ENCODE assay signal across 17 cellular contexts in the genomic region with DNA sequence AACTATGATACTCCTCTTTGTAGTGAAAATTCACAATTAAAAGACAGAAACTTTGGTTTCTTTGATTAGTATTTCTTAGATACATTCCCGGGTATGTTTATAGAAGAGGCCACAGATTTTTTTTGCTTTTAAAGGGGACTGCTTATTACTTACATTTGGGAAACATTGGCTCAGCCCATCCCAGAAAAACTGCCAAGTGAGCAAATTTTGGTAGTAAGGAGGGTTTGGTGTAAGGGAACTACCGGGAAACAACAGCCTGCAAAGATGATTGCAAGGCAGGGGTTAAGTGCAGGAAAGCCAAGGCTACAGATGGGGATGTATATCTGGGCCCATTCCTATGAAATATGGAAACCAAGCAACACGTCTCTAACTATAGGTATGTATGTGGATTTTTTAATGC.
DNase-seq lines count a peak whose midpoint lies in the region; ATAC-seq, FAIRE-seq and TF ChIP-seq lines count a peak whose summit lies in the region.
"Had no signal": no experiment of that assay in that cellular context is flagged by ENCODE, and none has a peak within 500 bp of the region (broad histone marks: within the 10 kb centered on the region; RNA-seq: fewer than 3 reads in every experiment).

No MANE protein-coding gene starts in this region.

- in situ Hi-C loops in IMR-90 (cut with MboI; ENCODE audit: low sequenced_read_pairs): no loop called here

- H3K4ac ChIP-seq in IMR-90 (ENCODE audit: low read depth, low read length): 0 out of 2 replicates have a peak overlapping the region, but pooled peaks have one; percentile 33

- peak overlapping the region; percentile 87 for H2BK120ac ChIP-seq in IMR-90 (ENCODE audit: low read depth, low read length)

- no peak overlapping the region for H2AK9ac ChIP-seq in IMR-90 (replicated peaks; ENCODE audit: low read depth, low read length, poor library complexity)

- CTCF ChIA-PET in A549 (lab: Yijun Ruan, JAX) (no interaction called here), IMR-90 (lab: Yijun Ruan, JAX) (interaction anchor here (1.0 kb wide), 1 partner anchor 10 kb away, joined by 3 read pairs; no protein-coding TSS in a partner anchor)

- BruUV-seq in IMR-90 (replicated peaks; lab: Mats Ljungman, UMichigan): no TSS peak

- FAIRE-seq in A549 (lab: Jason Lieb, UNC) (no peak), astrocyte (lab: Jason Lieb, UNC) (no peak)
- FAIRE-seq: A204.1, H54 had no signal

- peak overlapping the region; percentile 35 for H3K27ac Mint-ChIP-seq in astrocyte (ENCODE audit: unreplicated experiment)
- no peak overlapping the region for H3K27ac Mint-ChIP-seq in type B pancreatic cell

- peak overlapping the region; percentile 67 to 83 for H3K27ac ChIP-seq in A549
- no peak overlapping the region for H3K27ac ChIP-seq in IMR-90 (ENCODE audit: insufficient read depth, low read length)
- peak overlapping the region; percentile 21 for H3K27ac ChIP-seq in astrocyte (ENCODE audit: low read depth, low read length)
- H3K27ac ChIP-seq in osteoblast (ENCODE audit: low read depth, low read length): peak overlapping the region; percentile 33
- no peak overlapping the region for H3K27ac ChIP-seq in thyroid gland
- H3K27ac ChIP-seq: SJCRH30 had no signal

- H4K20me1 ChIP-seq in IMR-90 (ENCODE audit: insufficient read depth, low read length) (no peaks in the 10 kb centered on the region), astrocyte (ENCODE audit: insufficient read depth, low read length) (peaks cover 5% of the 10 kb centered on the region), osteoblast (ENCODE audit: insufficient read depth, low read length) (no peaks in the 10 kb centered on the region)

- H3K4me3 ChIP-seq in A549: no peak overlapping the region
- H3K4me3 ChIP-seq in IMR-90 (ENCODE audit: insufficient read depth, low read depth, low read length): no peak overlapping the region
- H3K4me3 ChIP-seq in astrocyte (ENCODE audit: insufficient read depth, low read depth, low read length): no peak overlapping the region
- no peak overlapping the region for H3K4me3 ChIP-seq in osteoblast (ENCODE audit: insufficient read depth, low read length)
- no peak overlapping the region for H3K4me3 ChIP-seq in thyroid gland (replicated peaks in 1 of 3)
- H3K4me3 ChIP-seq: SJCRH30 had no signal

- H2AK5ac ChIP-seq in IMR-90 (ENCODE audit: low read depth, low read length): peak overlapping the region; percentile 42; the same call in 1 of the 2 replicates

- peaks cover 8% of the 10 kb centered on the region for H3K79me2 ChIP-seq in astrocyte (ENCODE audit: insufficient read depth, low read length)
- peaks cover 3% of the 10 kb centered on the region for H3K79me2 ChIP-seq in osteoblast (ENCODE audit: insufficient read depth, low read length)

- H3K4me1 ChIP-seq in A549: peaks cover 84% of the 10 kb centered on the region
- peaks cover 30% of the 10 kb centered on the region for H3K4me1 ChIP-seq in IMR-90 (ENCODE audit: control insufficient read depth, insufficient read depth, low read length)
- peaks cover 40% of the 10 kb centered on the region for H3K4me1 ChIP-seq in astrocyte (ENCODE audit: insufficient read depth, low read length)
- H3K4me1 ChIP-seq in osteoblast (ENCODE audit: insufficient read depth, low read length): peaks cover 48% of the 10 kb centered on the region
- H3K4me1 ChIP-seq in thyroid gland: peaks cover 5 to 25% of the 10 kb centered on the region in 2 donors
- H3K4me1 ChIP-seq: BE2C had no signal

- no peaks in the 10 kb centered on the region for H3K9me3 Mint-ChIP-seq in astrocyte (ENCODE audit: unreplicated experiment)
- H3K9me3 Mint-ChIP-seq in type B pancreatic cell: no peaks in the 10 kb centered on the region

- dilution Hi-C loops in IMR-90 (cut with HindIII; ENCODE audit: low sequenced_read_pairs, unreplicated experiment): no loop called here

- H3K56ac ChIP-seq in IMR-90 (ENCODE audit: extremely low read depth, insufficient read depth, low read length): no peak overlapping the region

- H3K27me3 Mint-ChIP-seq in astrocyte (ENCODE audit: low read depth, unreplicated experiment): no peaks in the 10 kb centered on the region
- peaks cover 29% of the 10 kb centered on the region for H3K27me3 Mint-ChIP-seq in type B pancreatic cell

- peaks cover 36 to 65% of the 10 kb centered on the region in 2 experiments for H3K79me1 ChIP-seq in IMR-90 (ENCODE audit: low read depth in 1 of 2, low read length in 2 of 2)

- peak overlapping the region; percentile 27; the same call in 1 of the 2 replicates for H2BK20ac ChIP-seq in IMR-90 (ENCODE audit: low read depth, low read length)

- ATAC-seq in A549: no peak
- ATAC-seq in IMR-90 (ENCODE audit: low read depth): no peak
- ATAC-seq in GM18870 (IDR thresholded peaks at IDR 0.05; ENCODE audit: unreplicated experiment): no peak
- ATAC-seq: Panc1 had no signal

- no peaks in the 10 kb centered on the region for H3K27me3 ChIP-seq in IMR-90 (ENCODE audit: control insufficient read depth, insufficient read depth, low read length)
- no peaks in the 10 kb centered on the region for H3K27me3 ChIP-seq in astrocyte (ENCODE audit: insufficient read depth, low read length)
- no peaks in the 10 kb centered on the region for H3K27me3 ChIP-seq in osteoblast (ENCODE audit: insufficient read depth, low read length)
- no peaks in the 10 kb centered on the region for H3K27me3 ChIP-seq in thyroid gland
- H3K27me3 ChIP-seq: BE2C, SJCRH30 had no signal

- H3K36me3 ChIP-seq in IMR-90 (ENCODE audit: control insufficient read depth, insufficient read depth, low read length) (0 out of 2 replicates have a peak, but pooled peaks cover 2% of the 10 kb centered on the region), astrocyte (ENCODE audit: insufficient read depth, low read length) (no peaks in the 10 kb centered on the region), osteoblast (ENCODE audit: insufficient read depth, low read length) (no peaks in the 10 kb centered on the region), thyroid gland (no peaks in the 10 kb centered on the region)
- H3K36me3 ChIP-seq: BE2C, SJCRH30 had no signal

- DNase-seq in A549 (ENCODE audit: low read depth in 1 of 2, low spot score in 1 of 2) (no peak), IMR-90 (no peak), astrocyte (ENCODE audit: low read depth) (no peak), osteoblast (ENCODE audit: insufficient read length, low spot score, missing footprints) (no peak), COLO668 (lab: John Stamatoyannopoulos, UW; ENCODE audit: unreplicated experiment) (no peak), type B pancreatic cell (ENCODE audit: extremely low spot score, unreplicated experiment) (no peak), thyroid gland (no peak)
- DNase-seq: BE2C, NCI-H1092, NCI-H1436, NCI-H187 treated with DMSO at 0.1 percent for 48 hours, NCI-H2107, SJCRH30 had no signal

- peaks cover 46% of the 10 kb centered on the region for H3K4me1 Mint-ChIP-seq in astrocyte (ENCODE audit: low read depth, unreplicated experiment)
- peaks cover 57% of the 10 kb centered on the region for H3K4me1 Mint-ChIP-seq in type B pancreatic cell (ENCODE audit: unreplicated experiment)

- WGBS in A549 (ENCODE audit: missing lambda C conversion rate): 93% methylated on average over 3 of the region's 3 CpGs
- WGBS in IMR-90 (ENCODE audit: extremely low coverage in 2 of 2, insufficient read length in 1 of 2), 2 experiments: no CpG with 5 or more reads among the region's 3 CpGs
- 90 to 91% methylated on average over 3 of the region's 3 CpGs for WGBS in thyroid gland, 2 donors

- H3K18ac ChIP-seq in IMR-90 (ENCODE audit: low read depth, low read length): peak overlapping the region; percentile 64; the same call in 1 of the 2 replicates

- H2AFZ ChIP-seq in IMR-90 (replicated peaks; ENCODE audit: low read length, poor library complexity) (no peak overlapping the region), astrocyte (ENCODE audit: low read depth, low read length) (no peak overlapping the region), osteoblast (ENCODE audit: low read length) (no peak overlapping the region)

- H3K9me3 ChIP-seq in A549: no peaks in the 10 kb centered on the region
- no peaks in the 10 kb centered on the region for H3K9me3 ChIP-seq in IMR-90 (ENCODE audit: control insufficient read depth, insufficient read depth, low read length)
- H3K9me3 ChIP-seq in astrocyte (ENCODE audit: insufficient read depth, low read depth, low read length): no peaks in the 10 kb centered on the region
- no peaks in the 10 kb centered on the region for H3K9me3 ChIP-seq in osteoblast (ENCODE audit: low read depth, low read length)
- H3K9me3 ChIP-seq in thyroid gland: no peaks in the 10 kb centered on the region
- H3K9me3 ChIP-seq: BE2C, SJCRH30 had no signal

- H3K9ac ChIP-seq in IMR-90 (ENCODE audit: low read depth, low read length) (no peak overlapping the region), astrocyte (ENCODE audit: low read length) (no peak overlapping the region)

- no peak overlapping the region; the same call in 1 of the 2 replicates for H3K23ac ChIP-seq in IMR-90 (ENCODE audit: low read depth, low read length)

- peak overlapping the region; percentile 65 for H2BK5ac ChIP-seq in IMR-90 (ENCODE audit: low read depth, low read length, poor library complexity, severe bottlenecking)

- TF ChIP-seq CTCF in A549 (IDR thresholded peaks at IDR 0.05): no peak
- TF ChIP-seq CTCF in IMR-90 (conservative IDR thresholded peaks at IDR 0.05; ENCODE audit: low read depth, low read length): no peak
- TF ChIP-seq CTCF in astrocyte (IDR thresholded peaks at IDR 0.05; ENCODE audit: insufficient read depth, low read depth, low read length): no peak
- TF ChIP-seq CTCF in osteoblast (IDR thresholded peaks at IDR 0.05; ENCODE audit: extremely low read depth, low read depth, low read length): no peak
- TF ChIP-seq CTCF in type B pancreatic cell (conservative IDR thresholded peaks at IDR 0.05): no peak
- no peak for TF ChIP-seq CTCF in thyroid gland (IDR thresholded peaks at IDR 0.05)

- H2BK15ac ChIP-seq in IMR-90 (ENCODE audit: low read depth, low read length): peak overlapping the region; percentile 85; the same call in 2 of the 3 replicates

- H3K4me2 ChIP-seq in A549 (peak overlapping the region; percentile 59), IMR-90 (ENCODE audit: low read depth, low read length) (no peak overlapping the region), astrocyte (ENCODE audit: low read length) (peak overlapping the region; percentile 62), osteoblast (ENCODE audit: insufficient read depth, low read length) (peak overlapping the region; percentile 25)

- TF ChIP-seq RAD21 in A549 (conservative IDR thresholded peaks at IDR 0.05 in 1 of 2, IDR thresholded peaks at IDR 0.05 in 1 of 2) (no peak), IMR-90 (IDR thresholded peaks at IDR 0.05; ENCODE audit: low read length) (no peak)

- no peak for TF ChIP-seq POLR2A in A549 (IDR thresholded peaks at IDR 0.05; ENCODE audit: low read length)
- TF ChIP-seq POLR2A in IMR-90 (IDR thresholded peaks at IDR 0.05; ENCODE audit: low read depth, low read length): no peak
- no peak for TF ChIP-seq POLR2A in thyroid gland (IDR thresholded peaks at IDR 0.05)

- peak overlapping the region; percentile 57; the same call in 1 of the 2 replicates for H4K91ac ChIP-seq in IMR-90 (ENCODE audit: insufficient read depth, low read depth, low read length)

- H3K14ac ChIP-seq in IMR-90 (replicated peaks; ENCODE audit: low read depth, low read length): 0 out of 2 replicates have a peak overlapping the region, but pooled peaks have one; percentile 38

- TF ChIP-seq EP300 in A549 (IDR thresholded peaks at IDR 0.05): no peak

- POLR2A ChIA-PET in A549 (lab: Yijun Ruan, JAX): no interaction called here
- POLR2A ChIA-PET in IMR-90 (lab: Charles Lee; ENCODE audit: unreplicated experiment): no interaction called here

- peak overlapping the region; percentile 53; the same call in 1 of the 2 replicates for H4K5ac ChIP-seq in IMR-90 (ENCODE audit: low read depth, low read length)

- H3K4me3 Mint-ChIP-seq in astrocyte (ENCODE audit: unreplicated experiment) (no peak overlapping the region), type B pancreatic cell (no peak overlapping the region)

- H3K36me3 Mint-ChIP-seq in astrocyte (ENCODE audit: low read depth, unreplicated experiment): peaks cover 14% of the 10 kb centered on the region
- H3K36me3 Mint-ChIP-seq in type B pancreatic cell: peaks cover 3% of the 10 kb centered on the region

- peaks cover 38% of the 10 kb centered on the region for H3K9me1 ChIP-seq in IMR-90 (ENCODE audit: insufficient read depth, low read length)

- intact Hi-C loops in IMR-90 (cut with micrococcal nuclease) (no loop called here), thyroid gland (cut with DNase I) (no loop called here)

- H4K8ac ChIP-seq in IMR-90 (ENCODE audit: low read depth in 2 of 2, low read length in 2 of 2): peak overlapping the region; percentile 53 to 68; a peak in 3 of 4 replicates

Comparison
In these comparisons a context has a peak if more than half of its experiments do, and no peak if none do; other contexts are left out.
1. H3K27ac ChIP-seq: peak in A549 (2 of 2), astrocyte (single experiment) and osteoblast (single experiment); none in IMR-90 (single experiment) and thyroid gland (0 of 3).